ENCODE assay signal across 9 cellular contexts in genomic region chr20:25288291-25289181, GRCh38. TPM values are rescaled to one million over a fixed set of nuclear protein-coding genes. Genes with fewer than 3 reads are reported as not detected.
DNase-seq lines count a peak whose midpoint lies in the region; ATAC-seq and TF ChIP-seq lines count a peak whose summit lies in the region.
"Had no signal": no experiment of that assay in that cellular context is flagged by ENCODE, and none has a peak within 500 bp of the region (broad histone marks: within the 10 kb centered on the region; RNA-seq: fewer than 3 reads in every experiment).

No MANE protein-coding gene starts in this region.

- peaks cover 3% of the 10 kb centered on the region for H3K4me1 Mint-ChIP-seq in osteocyte (ENCODE audit: unreplicated experiment)

- DNase-seq in osteocyte (ENCODE audit: extremely low spot score, unreplicated experiment) (no peak), DMS 273 treated with DMSO at 0.1 percent for 48 hours (lab: John Stamatoyannopoulos, UW) (no peak)
- no peak for DNase-seq in activated effector memory CD4-positive, alpha-beta T cell treated with Interleukin-2 at 50 U/mL for 16 hours
- DNase-seq: mesendoderm, NCI-H1694 had no signal

- TF ChIP-seq CTCF in osteocyte (IDR thresholded peaks at IDR 0.05), result no peak

- ATAC-seq in GM18909 (IDR thresholded peaks at IDR 0.05; ENCODE audit: poor library complexity, unreplicated experiment), result peak; percentile 96
- peak; percentile 84 for ATAC-seq in GM21737 (IDR thresholded peaks at IDR 0.05; ENCODE audit: unreplicated experiment)
- peak; percentile 74 for ATAC-seq in HG03571 (IDR thresholded peaks at IDR 0.05; ENCODE audit: unreplicated experiment)
- no peak for ATAC-seq in SK-N-SH treated with all-trans-retinoic acid at 6 μM for 48 hours

- H3K9me3 Mint-ChIP-seq in osteocyte (ENCODE audit: unreplicated experiment), result no peaks in the 10 kb centered on the region

- H3K4me3 Mint-ChIP-seq in osteocyte (ENCODE audit: unreplicated experiment), result no peak overlapping the region

- H3K27me3 Mint-ChIP-seq in osteocyte (ENCODE audit: unreplicated experiment), result no peaks in the 10 kb centered on the region

- H3K36me3 Mint-ChIP-seq in osteocyte (ENCODE audit: unreplicated experiment), result peaks cover 51% of the 10 kb centered on the region

- H3K27ac Mint-ChIP-seq in osteocyte (ENCODE audit: unreplicated experiment), result peak overlapping the region; percentile 41

TF ChIP-seq in SK-N-SH treated with all-trans-retinoic acid at 6 μM for 48 hours, 23 proteins besides CTCF, POLR2A, EP300 and RAD21:
- no peak for TF ChIP-seq ESRRG (CRISPR knock-in tag; IDR thresholded peaks at IDR 0.05)
- TF ChIP-seq RARB (CRISPR knock-in tag; IDR thresholded peaks at IDR 0.05), result no peak
- TF ChIP-seq CSRNP3 (CRISPR knock-in tag; IDR thresholded peaks at IDR 0.05), result no peak
- TF ChIP-seq OSR1 (CRISPR knock-in tag; IDR thresholded peaks at IDR 0.05), result no peak
- TF ChIP-seq TCF4 (CRISPR knock-in tag; IDR thresholded peaks at IDR 0.05; ENCODE audit: borderline replicate concordance), result no peak
- TF ChIP-seq ZC3H10 (CRISPR knock-in tag; IDR thresholded peaks at IDR 0.05), result no peak
- no peak for TF ChIP-seq PPARA (CRISPR knock-in tag; IDR thresholded peaks at IDR 0.05; ENCODE audit: borderline replicate concordance)
- no peak for TF ChIP-seq ZFP3 (CRISPR knock-in tag; IDR thresholded peaks at IDR 0.05)
- TF ChIP-seq ZFP30 (CRISPR knock-in tag; IDR thresholded peaks at IDR 0.05), result no peak
- no peak for TF ChIP-seq ZNF70 (CRISPR knock-in tag; IDR thresholded peaks at IDR 0.05)
- TF ChIP-seq POU6F1 (CRISPR knock-in tag; IDR thresholded peaks at IDR 0.05; ENCODE audit: borderline replicate concordance, low read depth), result no peak
- no peak for TF ChIP-seq ARNTL (CRISPR knock-in tag; IDR thresholded peaks at IDR 0.05; ENCODE audit: borderline replicate concordance, low read depth)
- TF ChIP-seq SNAI2 (CRISPR knock-in tag; IDR thresholded peaks at IDR 0.05), result no peak
- no peak for TF ChIP-seq TSHZ2 (CRISPR knock-in tag; IDR thresholded peaks at IDR 0.05)
- TF ChIP-seq GLIS3 (CRISPR knock-in tag; IDR thresholded peaks at IDR 0.05), result no peak
- TF ChIP-seq ZNF565 (CRISPR knock-in tag; conservative IDR thresholded peaks at IDR 0.05; ENCODE audit: low read depth), result no peak
- TF ChIP-seq ISL1 (CRISPR knock-in tag; IDR thresholded peaks at IDR 0.05), result no peak
- TF ChIP-seq BACH2 (CRISPR knock-in tag; IDR thresholded peaks at IDR 0.05; ENCODE audit: borderline replicate concordance), result no peak
- no peak for TF ChIP-seq TOX (CRISPR knock-in tag; IDR thresholded peaks at IDR 0.05; ENCODE audit: borderline replicate concordance)
- TF ChIP-seq ZNF8 (CRISPR knock-in tag; IDR thresholded peaks at IDR 0.05), result no peak

RNA-seq across cellular contexts. Expression of gene PYGB, which starts 40.7 kb away (rescaled TPM):
- total RNA-seq in osteocyte, result 234 and 251 TPM in 2 replicates
